Comparison of ENCODE assay signal across 1 cellular context in the genomic region with DNA sequence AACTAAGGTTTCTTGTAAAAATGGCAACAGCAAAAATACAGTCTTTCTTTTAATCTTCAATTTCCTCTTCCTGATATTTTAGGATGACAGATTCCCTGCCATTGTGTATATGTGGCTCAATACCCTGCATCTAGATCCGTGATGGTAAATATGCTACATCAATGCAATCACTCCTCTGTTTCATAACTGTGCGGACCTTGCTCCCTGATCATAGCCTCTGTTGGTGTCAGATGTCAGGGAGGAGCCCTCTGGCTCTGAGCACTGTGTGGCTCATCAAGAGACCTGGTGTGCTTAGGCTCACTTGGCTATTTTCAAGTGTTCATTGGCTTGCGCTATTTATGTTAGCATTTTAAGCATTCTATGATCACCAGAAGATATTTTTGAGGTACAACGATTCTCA.
A peak's percentile ranks its signal among the peaks of the same experiment; 100 is the strongest.
TF ChIP-seq lines count a peak whose summit lies in the region.

No MANE protein-coding gene starts in this region.

TF ChIP-seq in HepG2, 621 proteins besides CTCF, POLR2A, EP300 and RAD21 (continued from another document and continues in another):
- TF ChIP-seq TOE1 (CRISPR knock-in tag; IDR thresholded peaks at IDR 0.05) (no peak), ZNF225 (CRISPR knock-in tag; IDR thresholded peaks at IDR 0.05) (no peak), ZNF12 (CRISPR knock-in tag; IDR thresholded peaks at IDR 0.05) (peak; percentile 69; the same call in 1 of the 2 replicates), CBFB (CRISPR knock-in tag; IDR thresholded peaks at IDR 0.05) (no peak), SIX4 (CRISPR knock-in tag; IDR thresholded peaks at IDR 0.05) (peak; percentile 100), ESRRA (CRISPR knock-in tag; IDR thresholded peaks at IDR 0.05; ENCODE audit: low read depth) (no peak), SP1 (IDR thresholded peaks at IDR 0.05) (no peak), SP1 (CRISPR knock-in tag; IDR thresholded peaks at IDR 0.05) (no peak), ZNF788 (CRISPR knock-in tag; IDR thresholded peaks at IDR 0.05; ENCODE audit: borderline replicate concordance) (no peak), CBX2 (IDR thresholded peaks at IDR 0.05; ENCODE audit: low read depth, low read length) (no peak), CBX2 (CRISPR knock-in tag; IDR thresholded peaks at IDR 0.05; ENCODE audit: low read depth) (no peak), ZNF672 (CRISPR knock-in tag; IDR thresholded peaks at IDR 0.05) (no peak), ZFX (CRISPR knock-in tag; IDR thresholded peaks at IDR 0.05; ENCODE audit: low read depth) (no peak), ZNF577 (CRISPR knock-in tag; IDR thresholded peaks at IDR 0.05; ENCODE audit: borderline replicate concordance, low read depth) (no peak), IRF2 (CRISPR knock-in tag; IDR thresholded peaks at IDR 0.05) (peak; percentile 77), ZNF768 (CRISPR knock-in tag; IDR thresholded peaks at IDR 0.05) (no peak), KDM6A (CRISPR knock-in tag; IDR thresholded peaks at IDR 0.05; ENCODE audit: low read depth) (0 out of 2 replicates have a peak, but pooled peaks have one; percentile 36), PRDM4 (CRISPR knock-in tag; IDR thresholded peaks at IDR 0.05; ENCODE audit: borderline replicate concordance) (no peak), ARNT (IDR thresholded peaks at IDR 0.05) (no peak), KDM2A (CRISPR knock-in tag; IDR thresholded peaks at IDR 0.05; ENCODE audit: borderline replicate concordance, low read depth) (peak; percentile 36; the same call in 1 of the 2 replicates), ZNF737 (CRISPR knock-in tag; IDR thresholded peaks at IDR 0.05; ENCODE audit: borderline replicate concordance) (no peak), RERE (CRISPR knock-in tag; IDR thresholded peaks at IDR 0.05; ENCODE audit: low read depth) (0 out of 2 replicates have a peak, but pooled peaks have one; percentile 46), SRSF9 (IDR thresholded peaks at IDR 0.05; ENCODE audit: borderline replicate concordance, insufficient read depth, low read depth, low read length, poor library complexity, severe bottlenecking) (no peak), SALL1 (CRISPR knock-in tag; IDR thresholded peaks at IDR 0.05) (peak; percentile 96), PHF20 (CRISPR knock-in tag; IDR thresholded peaks at IDR 0.05) (no peak), CC2D1A (CRISPR knock-in tag; IDR thresholded peaks at IDR 0.05) (no peak), ZNF547 (CRISPR knock-in tag; IDR thresholded peaks at IDR 0.05) (no peak), KLF16 (CRISPR knock-in tag; IDR thresholded peaks at IDR 0.05) (no peak), DR1 (CRISPR knock-in tag; IDR thresholded peaks at IDR 0.05) (no peak), NR2F1 (CRISPR knock-in tag; IDR thresholded peaks at IDR 0.05) (0 out of 4 replicates have a peak, but pooled peaks of 1 of the 2 experiments have one; percentile 6), ZNF460 (CRISPR knock-in tag; IDR thresholded peaks at IDR 0.05; ENCODE audit: borderline replicate concordance) (0 out of 2 replicates have a peak, but pooled peaks have one; percentile 13), ELF1 (CRISPR knock-in tag; IDR thresholded peaks at IDR 0.05) (0 out of 2 replicates have a peak, but pooled peaks have one; percentile 40), ATF4 (CRISPR knock-in tag; IDR thresholded peaks at IDR 0.05) (peak in 1 of 2 experiments; percentile 71; a peak in 1 of 4 replicates), CCDC6 (CRISPR knock-in tag; IDR thresholded peaks at IDR 0.05) (0 out of 2 replicates have a peak, but pooled peaks have one; percentile 40), FOXP4 (CRISPR knock-in tag; IDR thresholded peaks at IDR 0.05) (peak; percentile 53; the same call in 1 of the 2 replicates)
- TF ChIP-seq, protein P1, sequence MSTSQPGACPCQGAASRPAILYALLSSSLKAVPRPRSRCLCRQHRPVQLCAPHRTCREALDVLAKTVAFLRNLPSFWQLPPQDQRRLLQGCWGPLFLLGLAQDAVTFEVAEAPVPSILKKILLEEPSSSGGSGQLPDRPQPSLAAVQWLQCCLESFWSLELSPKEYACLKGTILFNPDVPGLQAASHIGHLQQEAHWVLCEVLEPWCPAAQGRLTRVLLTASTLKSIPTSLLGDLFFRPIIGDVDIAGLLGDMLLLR (CRISPR knock-in tag; IDR thresholded peaks at IDR 0.05): no peak
- TF ChIP-seq, protein P2, sequence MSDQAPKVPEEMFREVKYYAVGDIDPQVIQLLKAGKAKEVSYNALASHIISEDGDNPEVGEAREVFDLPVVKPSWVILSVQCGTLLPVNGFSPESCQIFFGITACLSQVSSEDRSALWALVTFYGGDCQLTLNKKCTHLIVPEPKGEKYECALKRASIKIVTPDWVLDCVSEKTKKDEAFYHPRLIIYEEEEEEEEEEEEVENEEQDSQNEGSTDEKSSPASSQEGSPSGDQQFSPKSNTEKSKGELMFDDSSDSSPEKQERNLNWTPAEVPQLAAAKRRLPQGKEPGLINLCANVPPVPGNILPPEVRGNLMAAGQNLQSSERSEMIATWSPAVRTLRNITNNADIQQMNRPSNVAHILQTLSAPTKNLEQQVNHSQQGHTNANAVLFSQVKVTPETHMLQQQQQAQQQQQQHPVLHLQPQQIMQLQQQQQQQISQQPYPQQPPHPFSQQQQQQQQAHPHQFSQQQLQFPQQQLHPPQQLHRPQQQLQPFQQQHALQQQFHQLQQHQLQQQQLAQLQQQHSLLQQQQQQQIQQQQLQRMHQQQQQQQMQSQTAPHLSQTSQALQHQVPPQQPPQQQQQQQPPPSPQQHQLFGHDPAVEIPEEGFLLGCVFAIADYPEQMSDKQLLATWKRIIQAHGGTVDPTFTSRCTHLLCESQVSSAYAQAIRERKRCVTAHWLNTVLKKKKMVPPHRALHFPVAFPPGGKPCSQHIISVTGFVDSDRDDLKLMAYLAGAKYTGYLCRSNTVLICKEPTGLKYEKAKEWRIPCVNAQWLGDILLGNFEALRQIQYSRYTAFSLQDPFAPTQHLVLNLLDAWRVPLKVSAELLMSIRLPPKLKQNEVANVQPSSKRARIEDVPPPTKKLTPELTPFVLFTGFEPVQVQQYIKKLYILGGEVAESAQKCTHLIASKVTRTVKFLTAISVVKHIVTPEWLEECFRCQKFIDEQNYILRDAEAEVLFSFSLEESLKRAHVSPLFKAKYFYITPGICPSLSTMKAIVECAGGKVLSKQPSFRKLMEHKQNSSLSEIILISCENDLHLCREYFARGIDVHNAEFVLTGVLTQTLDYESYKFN (CRISPR knock-in tag; conservative IDR thresholded peaks at IDR 0.05): peak; percentile 56
- TF ChIP-seq, protein P3, sequence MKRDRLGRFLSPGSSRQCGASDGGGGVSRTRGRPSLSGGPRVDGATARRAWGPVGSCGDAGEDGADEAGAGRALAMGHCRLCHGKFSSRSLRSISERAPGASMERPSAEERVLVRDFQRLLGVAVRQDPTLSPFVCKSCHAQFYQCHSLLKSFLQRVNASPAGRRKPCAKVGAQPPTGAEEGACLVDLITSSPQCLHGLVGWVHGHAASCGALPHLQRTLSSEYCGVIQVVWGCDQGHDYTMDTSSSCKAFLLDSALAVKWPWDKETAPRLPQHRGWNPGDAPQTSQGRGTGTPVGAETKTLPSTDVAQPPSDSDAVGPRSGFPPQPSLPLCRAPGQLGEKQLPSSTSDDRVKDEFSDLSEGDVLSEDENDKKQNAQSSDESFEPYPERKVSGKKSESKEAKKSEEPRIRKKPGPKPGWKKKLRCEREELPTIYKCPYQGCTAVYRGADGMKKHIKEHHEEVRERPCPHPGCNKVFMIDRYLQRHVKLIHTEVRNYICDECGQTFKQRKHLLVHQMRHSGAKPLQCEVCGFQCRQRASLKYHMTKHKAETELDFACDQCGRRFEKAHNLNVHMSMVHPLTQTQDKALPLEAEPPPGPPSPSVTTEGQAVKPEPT (CRISPR knock-in tag; IDR thresholded peaks at IDR 0.05; ENCODE audit: low read depth): no peak
- TF ChIP-seq, protein P4, sequence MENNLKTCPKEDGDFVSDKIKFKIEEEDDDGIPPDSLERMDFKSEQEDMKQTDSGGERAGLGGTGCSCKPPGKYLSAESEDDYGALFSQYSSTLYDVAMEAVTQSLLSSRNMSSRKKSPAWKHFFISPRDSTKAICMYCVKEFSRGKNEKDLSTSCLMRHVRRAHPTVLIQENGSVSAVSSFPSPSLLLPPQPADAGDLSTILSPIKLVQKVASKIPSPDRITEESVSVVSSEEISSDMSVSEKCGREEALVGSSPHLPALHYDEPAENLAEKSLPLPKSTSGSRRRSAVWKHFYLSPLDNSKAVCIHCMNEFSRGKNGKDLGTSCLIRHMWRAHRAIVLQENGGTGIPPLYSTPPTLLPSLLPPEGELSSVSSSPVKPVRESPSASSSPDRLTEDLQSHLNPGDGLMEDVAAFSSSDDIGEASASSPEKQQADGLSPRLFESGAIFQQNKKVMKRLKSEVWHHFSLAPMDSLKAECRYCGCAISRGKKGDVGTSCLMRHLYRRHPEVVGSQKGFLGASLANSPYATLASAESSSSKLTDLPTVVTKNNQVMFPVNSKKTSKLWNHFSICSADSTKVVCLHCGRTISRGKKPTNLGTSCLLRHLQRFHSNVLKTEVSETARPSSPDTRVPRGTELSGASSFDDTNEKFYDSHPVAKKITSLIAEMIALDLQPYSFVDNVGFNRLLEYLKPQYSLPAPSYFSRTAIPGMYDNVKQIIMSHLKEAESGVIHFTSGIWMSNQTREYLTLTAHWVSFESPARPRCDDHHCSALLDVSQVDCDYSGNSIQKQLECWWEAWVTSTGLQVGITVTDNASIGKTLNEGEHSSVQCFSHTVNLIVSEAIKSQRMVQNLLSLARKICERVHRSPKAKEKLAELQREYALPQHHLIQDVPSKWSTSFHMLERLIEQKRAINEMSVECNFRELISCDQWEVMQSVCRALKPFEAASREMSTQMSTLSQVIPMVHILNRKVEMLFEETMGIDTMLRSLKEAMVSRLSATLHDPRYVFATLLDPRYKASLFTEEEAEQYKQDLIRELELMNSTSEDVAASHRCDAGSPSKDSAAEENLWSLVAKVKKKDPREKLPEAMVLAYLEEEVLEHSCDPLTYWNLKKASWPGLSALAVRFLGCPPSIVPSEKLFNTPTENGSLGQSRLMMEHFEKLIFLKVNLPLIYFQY (CRISPR knock-in tag; IDR thresholded peaks at IDR 0.05; ENCODE audit: borderline replicate concordance): no peak
